2 cellular contexts compared by ENCODE assay signal in the genomic region with DNA sequence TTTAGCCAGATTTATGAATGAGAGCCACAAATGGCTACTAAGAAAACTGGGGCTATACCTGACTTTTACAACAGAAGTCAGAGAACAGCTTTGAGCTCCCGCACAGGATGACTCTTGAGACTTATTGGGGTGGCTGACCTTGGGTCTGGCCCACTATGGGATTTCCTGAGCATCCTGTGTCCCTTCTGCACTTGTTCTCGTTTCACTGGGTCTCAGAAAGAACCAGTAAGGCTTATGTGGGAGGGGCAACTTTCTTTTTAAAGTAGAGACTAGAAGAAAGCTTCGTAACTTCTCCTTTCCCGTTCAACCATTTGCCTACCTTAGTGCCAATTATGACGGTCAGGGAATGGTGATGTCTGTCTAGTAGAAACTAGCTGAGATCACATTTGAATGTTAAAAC.
TF ChIP-seq lines count a peak whose summit lies in the region.

No MANE protein-coding gene starts in this region.

TF ChIP-seq in SK-N-SH, 30 proteins besides CTCF, POLR2A, EP300 and RAD21 (continued from another document):
- TF ChIP-seq ELF1 (IDR thresholded peaks at IDR 0.05) (no peak), TAF1 (IDR thresholded peaks at IDR 0.05; ENCODE audit: borderline replicate concordance, low read depth, low read length) (no peak), YY1 (IDR thresholded peaks at IDR 0.05; ENCODE audit: low read depth) (no peak)
- TF ChIP-seq, protein P1, sequence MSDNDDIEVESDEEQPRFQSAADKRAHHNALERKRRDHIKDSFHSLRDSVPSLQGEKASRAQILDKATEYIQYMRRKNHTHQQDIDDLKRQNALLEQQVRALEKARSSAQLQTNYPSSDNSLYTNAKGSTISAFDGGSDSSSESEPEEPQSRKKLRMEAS (IDR thresholded peaks at IDR 0.05; ENCODE audit: low read depth): no peak

TF ChIP-seq in SK-N-SH treated with all-trans-retinoic acid at 6 μM for 48 hours, 23 proteins besides CTCF, POLR2A, EP300 and RAD21 (continued from another document):
- TF ChIP-seq, protein P2, sequence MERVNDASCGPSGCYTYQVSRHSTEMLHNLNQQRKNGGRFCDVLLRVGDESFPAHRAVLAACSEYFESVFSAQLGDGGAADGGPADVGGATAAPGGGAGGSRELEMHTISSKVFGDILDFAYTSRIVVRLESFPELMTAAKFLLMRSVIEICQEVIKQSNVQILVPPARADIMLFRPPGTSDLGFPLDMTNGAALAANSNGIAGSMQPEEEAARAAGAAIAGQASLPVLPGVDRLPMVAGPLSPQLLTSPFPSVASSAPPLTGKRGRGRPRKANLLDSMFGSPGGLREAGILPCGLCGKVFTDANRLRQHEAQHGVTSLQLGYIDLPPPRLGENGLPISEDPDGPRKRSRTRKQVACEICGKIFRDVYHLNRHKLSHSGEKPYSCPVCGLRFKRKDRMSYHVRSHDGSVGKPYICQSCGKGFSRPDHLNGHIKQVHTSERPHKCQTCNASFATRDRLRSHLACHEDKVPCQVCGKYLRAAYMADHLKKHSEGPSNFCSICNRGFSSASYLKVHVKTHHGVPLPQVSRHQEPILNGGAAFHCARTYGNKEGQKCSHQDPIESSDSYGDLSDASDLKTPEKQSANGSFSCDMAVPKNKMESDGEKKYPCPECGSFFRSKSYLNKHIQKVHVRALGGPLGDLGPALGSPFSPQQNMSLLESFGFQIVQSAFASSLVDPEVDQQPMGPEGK (CRISPR knock-in tag; IDR thresholded peaks at IDR 0.05; ENCODE audit: borderline replicate concordance): no peak
- TF ChIP-seq, protein P3, sequence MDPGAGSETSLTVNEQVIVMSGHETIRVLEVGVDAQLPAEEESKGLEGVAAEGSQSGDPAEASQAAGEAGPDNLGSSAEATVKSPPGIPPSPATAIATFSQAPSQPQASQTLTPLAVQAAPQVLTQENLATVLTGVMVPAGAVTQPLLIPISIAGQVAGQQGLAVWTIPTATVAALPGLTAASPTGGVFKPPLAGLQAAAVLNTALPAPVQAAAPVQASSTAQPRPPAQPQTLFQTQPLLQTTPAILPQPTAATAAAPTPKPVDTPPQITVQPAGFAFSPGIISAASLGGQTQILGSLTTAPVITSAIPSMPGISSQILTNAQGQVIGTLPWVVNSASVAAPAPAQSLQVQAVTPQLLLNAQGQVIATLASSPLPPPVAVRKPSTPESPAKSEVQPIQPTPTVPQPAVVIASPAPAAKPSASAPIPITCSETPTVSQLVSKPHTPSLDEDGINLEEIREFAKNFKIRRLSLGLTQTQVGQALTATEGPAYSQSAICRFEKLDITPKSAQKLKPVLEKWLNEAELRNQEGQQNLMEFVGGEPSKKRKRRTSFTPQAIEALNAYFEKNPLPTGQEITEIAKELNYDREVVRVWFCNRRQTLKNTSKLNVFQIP (CRISPR knock-in tag; IDR thresholded peaks at IDR 0.05; ENCODE audit: borderline replicate concordance, low read depth): no peak
- TF ChIP-seq ZFP30 (CRISPR knock-in tag; IDR thresholded peaks at IDR 0.05): no peak
- no peak for TF ChIP-seq PPARA (CRISPR knock-in tag; IDR thresholded peaks at IDR 0.05; ENCODE audit: borderline replicate concordance)
- TF ChIP-seq ZNF8 (CRISPR knock-in tag; IDR thresholded peaks at IDR 0.05): no peak
- TF ChIP-seq, protein P4, sequence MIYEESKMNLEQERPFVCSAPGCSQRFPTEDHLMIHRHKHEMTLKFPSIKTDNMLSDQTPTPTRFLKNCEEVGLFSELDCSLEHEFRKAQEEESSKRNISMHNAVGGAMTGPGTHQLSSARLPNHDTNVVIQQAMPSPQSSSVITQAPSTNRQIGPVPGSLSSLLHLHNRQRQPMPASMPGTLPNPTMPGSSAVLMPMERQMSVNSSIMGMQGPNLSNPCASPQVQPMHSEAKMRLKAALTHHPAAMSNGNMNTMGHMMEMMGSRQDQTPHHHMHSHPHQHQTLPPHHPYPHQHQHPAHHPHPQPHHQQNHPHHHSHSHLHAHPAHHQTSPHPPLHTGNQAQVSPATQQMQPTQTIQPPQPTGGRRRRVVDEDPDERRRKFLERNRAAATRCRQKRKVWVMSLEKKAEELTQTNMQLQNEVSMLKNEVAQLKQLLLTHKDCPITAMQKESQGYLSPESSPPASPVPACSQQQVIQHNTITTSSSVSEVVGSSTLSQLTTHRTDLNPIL (CRISPR knock-in tag; IDR thresholded peaks at IDR 0.05; ENCODE audit: low read depth): no peak
- no peak for TF ChIP-seq OSR1 (CRISPR knock-in tag; IDR thresholded peaks at IDR 0.05)
- no peak for TF ChIP-seq ARNTL (CRISPR knock-in tag; IDR thresholded peaks at IDR 0.05; ENCODE audit: borderline replicate concordance, low read depth)
- no peak for TF ChIP-seq SNAI2 (CRISPR knock-in tag; IDR thresholded peaks at IDR 0.05)
- no peak for TF ChIP-seq ZFP3 (CRISPR knock-in tag; IDR thresholded peaks at IDR 0.05)
- no peak for TF ChIP-seq ZC3H10 (CRISPR knock-in tag; IDR thresholded peaks at IDR 0.05)
- no peak for TF ChIP-seq CSDC2 (CRISPR knock-in tag; IDR thresholded peaks at IDR 0.05)
